In the genomic region with DNA sequence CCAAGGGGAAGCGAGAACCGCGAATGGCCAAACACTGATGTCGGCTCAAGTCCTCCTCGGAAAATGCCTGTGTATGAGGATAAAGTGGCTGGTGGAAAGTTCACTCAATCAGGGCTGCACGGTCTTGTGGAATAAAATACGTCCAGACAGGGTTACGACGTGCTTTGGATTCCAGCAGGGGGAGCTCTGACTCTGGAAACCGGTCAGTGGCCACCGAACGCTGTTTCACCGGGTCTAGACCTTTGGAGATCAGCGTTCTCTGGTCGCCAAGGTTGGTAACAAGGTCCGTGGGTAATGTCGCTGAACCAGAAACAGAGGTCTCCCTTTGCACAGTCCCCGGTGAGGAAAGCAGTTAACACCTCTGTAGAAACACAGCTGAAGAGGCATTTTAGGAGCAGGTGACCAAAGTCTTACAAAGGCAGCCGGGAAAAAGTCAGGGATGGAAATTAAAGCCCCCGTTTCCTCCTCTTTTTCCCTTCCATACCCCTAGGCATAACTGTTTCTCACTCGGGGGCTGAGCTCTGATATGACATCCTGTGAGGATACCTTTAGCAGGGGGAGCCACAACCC, we compare ENCODE assay signal across 1 cellular context.
TF ChIP-seq lines count a peak whose summit lies in the region.

No MANE protein-coding gene starts in this region.

TF ChIP-seq in HepG2, 621 proteins besides CTCF, POLR2A, EP300 and RAD21 (continued from another document and continues in another):
- TF ChIP-seq, protein P1, sequence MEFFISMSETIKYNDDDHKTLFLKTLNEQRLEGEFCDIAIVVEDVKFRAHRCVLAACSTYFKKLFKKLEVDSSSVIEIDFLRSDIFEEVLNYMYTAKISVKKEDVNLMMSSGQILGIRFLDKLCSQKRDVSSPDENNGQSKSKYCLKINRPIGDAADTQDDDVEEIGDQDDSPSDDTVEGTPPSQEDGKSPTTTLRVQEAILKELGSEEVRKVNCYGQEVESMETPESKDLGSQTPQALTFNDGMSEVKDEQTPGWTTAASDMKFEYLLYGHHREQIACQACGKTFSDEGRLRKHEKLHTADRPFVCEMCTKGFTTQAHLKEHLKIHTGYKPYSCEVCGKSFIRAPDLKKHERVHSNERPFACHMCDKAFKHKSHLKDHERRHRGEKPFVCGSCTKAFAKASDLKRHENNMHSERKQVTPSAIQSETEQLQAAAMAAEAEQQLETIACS (CRISPR knock-in tag; IDR thresholded peaks at IDR 0.05): no peak
- no peak for TF ChIP-seq ZNF274 (CRISPR knock-in tag; IDR thresholded peaks at IDR 0.05)
- TF ChIP-seq, protein P2, sequence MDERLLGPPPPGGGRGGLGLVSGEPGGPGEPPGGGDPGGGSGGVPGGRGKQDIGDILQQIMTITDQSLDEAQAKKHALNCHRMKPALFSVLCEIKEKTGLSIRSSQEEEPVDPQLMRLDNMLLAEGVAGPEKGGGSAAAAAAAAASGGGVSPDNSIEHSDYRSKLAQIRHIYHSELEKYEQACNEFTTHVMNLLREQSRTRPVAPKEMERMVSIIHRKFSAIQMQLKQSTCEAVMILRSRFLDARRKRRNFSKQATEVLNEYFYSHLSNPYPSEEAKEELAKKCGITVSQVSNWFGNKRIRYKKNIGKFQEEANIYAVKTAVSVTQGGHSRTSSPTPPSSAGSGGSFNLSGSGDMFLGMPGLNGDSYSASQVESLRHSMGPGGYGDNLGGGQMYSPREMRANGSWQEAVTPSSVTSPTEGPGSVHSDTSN (CRISPR knock-in tag; IDR thresholded peaks at IDR 0.05): no peak
- peak; percentile 64; the same call in 1 of the 2 replicates for TF ChIP-seq SALL1 (CRISPR knock-in tag; IDR thresholded peaks at IDR 0.05)
- TF ChIP-seq ZNF235 (CRISPR knock-in tag; IDR thresholded peaks at IDR 0.05; ENCODE audit: borderline replicate concordance): no peak
- TF ChIP-seq, protein P3, sequence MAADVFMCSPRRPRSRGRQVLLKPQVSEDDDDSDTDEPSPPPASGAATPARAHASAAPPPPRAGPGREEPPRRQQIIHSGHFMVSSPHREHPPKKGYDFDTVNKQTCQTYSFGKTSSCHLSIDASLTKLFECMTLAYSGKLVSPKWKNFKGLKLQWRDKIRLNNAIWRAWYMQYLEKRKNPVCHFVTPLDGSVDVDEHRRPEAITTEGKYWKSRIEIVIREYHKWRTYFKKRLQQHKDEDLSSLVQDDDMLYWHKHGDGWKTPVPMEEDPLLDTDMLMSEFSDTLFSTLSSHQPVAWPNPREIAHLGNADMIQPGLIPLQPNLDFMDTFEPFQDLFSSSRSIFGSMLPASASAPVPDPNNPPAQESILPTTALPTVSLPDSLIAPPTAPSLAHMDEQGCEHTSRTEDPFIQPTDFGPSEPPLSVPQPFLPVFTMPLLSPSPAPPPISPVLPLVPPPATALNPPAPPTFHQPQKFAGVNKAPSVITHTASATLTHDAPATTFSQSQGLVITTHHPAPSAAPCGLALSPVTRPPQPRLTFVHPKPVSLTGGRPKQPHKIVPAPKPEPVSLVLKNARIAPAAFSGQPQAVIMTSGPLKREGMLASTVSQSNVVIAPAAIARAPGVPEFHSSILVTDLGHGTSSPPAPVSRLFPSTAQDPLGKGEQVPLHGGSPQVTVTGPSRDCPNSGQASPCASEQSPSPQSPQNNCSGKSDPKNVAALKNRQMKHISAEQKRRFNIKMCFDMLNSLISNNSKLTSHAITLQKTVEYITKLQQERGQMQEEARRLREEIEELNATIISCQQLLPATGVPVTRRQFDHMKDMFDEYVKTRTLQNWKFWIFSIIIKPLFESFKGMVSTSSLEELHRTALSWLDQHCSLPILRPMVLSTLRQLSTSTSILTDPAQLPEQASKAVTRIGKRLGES (CRISPR knock-in tag; IDR thresholded peaks at IDR 0.05; ENCODE audit: borderline replicate concordance): no peak
- TF ChIP-seq, protein P4, sequence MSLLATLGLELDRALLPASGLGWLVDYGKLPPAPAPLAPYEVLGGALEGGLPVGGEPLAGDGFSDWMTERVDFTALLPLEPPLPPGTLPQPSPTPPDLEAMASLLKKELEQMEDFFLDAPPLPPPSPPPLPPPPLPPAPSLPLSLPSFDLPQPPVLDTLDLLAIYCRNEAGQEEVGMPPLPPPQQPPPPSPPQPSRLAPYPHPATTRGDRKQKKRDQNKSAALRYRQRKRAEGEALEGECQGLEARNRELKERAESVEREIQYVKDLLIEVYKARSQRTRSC (CRISPR knock-in tag; IDR thresholded peaks at IDR 0.05; ENCODE audit: low read depth): no peak
- TF ChIP-seq SOX6 (IDR thresholded peaks at IDR 0.05): no peak
- TF ChIP-seq SOX6 (CRISPR knock-in tag; IDR thresholded peaks at IDR 0.05): peak; percentile 31; the same call in 1 of the 2 replicates
- 0 out of 2 replicates have a peak, but pooled peaks have one; percentile 54 for TF ChIP-seq ISL2 (CRISPR knock-in tag; IDR thresholded peaks at IDR 0.05)
- TF ChIP-seq, protein P5, sequence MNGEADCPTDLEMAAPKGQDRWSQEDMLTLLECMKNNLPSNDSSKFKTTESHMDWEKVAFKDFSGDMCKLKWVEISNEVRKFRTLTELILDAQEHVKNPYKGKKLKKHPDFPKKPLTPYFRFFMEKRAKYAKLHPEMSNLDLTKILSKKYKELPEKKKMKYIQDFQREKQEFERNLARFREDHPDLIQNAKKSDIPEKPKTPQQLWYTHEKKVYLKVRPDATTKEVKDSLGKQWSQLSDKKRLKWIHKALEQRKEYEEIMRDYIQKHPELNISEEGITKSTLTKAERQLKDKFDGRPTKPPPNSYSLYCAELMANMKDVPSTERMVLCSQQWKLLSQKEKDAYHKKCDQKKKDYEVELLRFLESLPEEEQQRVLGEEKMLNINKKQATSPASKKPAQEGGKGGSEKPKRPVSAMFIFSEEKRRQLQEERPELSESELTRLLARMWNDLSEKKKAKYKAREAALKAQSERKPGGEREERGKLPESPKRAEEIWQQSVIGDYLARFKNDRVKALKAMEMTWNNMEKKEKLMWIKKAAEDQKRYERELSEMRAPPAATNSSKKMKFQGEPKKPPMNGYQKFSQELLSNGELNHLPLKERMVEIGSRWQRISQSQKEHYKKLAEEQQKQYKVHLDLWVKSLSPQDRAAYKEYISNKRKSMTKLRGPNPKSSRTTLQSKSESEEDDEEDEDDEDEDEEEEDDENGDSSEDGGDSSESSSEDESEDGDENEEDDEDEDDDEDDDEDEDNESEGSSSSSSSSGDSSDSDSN (CRISPR knock-in tag; IDR thresholded peaks at IDR 0.05): no peak
- TF ChIP-seq SIX4 (CRISPR knock-in tag; IDR thresholded peaks at IDR 0.05): no peak
- TF ChIP-seq MXD4 (CRISPR knock-in tag; IDR thresholded peaks at IDR 0.05): peak; percentile 56; the same call in 1 of the 2 replicates
- 0 out of 2 replicates have a peak, but pooled peaks have one; percentile 9 for TF ChIP-seq MED1 (CRISPR knock-in tag; IDR thresholded peaks at IDR 0.05)
- no peak for TF ChIP-seq NFIB (CRISPR knock-in tag; IDR thresholded peaks at IDR 0.05; ENCODE audit: borderline replicate concordance)
- TF ChIP-seq ZNF20 (CRISPR knock-in tag; IDR thresholded peaks at IDR 0.05): no peak
- TF ChIP-seq BORCS8-MEF2B (CRISPR knock-in tag; IDR thresholded peaks at IDR 0.05): no peak
- peak; percentile 96 for TF ChIP-seq SMC3 (IDR thresholded peaks at IDR 0.05; ENCODE audit: low read length)
- 0 out of 2 replicates have a peak, but pooled peaks have one; percentile 13 for TF ChIP-seq ETV5 (CRISPR knock-in tag; IDR thresholded peaks at IDR 0.05; ENCODE audit: borderline replicate concordance)
- peak; percentile 56 for TF ChIP-seq YY1 (IDR thresholded peaks at IDR 0.05; ENCODE audit: insufficient read depth, insufficient replicate concordance, low read depth, low read length)
- no peak for TF ChIP-seq CAMTA2 (CRISPR knock-in tag; IDR thresholded peaks at IDR 0.05; ENCODE audit: borderline replicate concordance)
- peak; percentile 29; the same call in 1 of the 2 replicates for TF ChIP-seq BCL6 (CRISPR knock-in tag; IDR thresholded peaks at IDR 0.05)
- 0 out of 2 replicates have a peak, but pooled peaks have one; percentile 35 for TF ChIP-seq ZNF605 (CRISPR knock-in tag; IDR thresholded peaks at IDR 0.05)
- TF ChIP-seq, protein P6, sequence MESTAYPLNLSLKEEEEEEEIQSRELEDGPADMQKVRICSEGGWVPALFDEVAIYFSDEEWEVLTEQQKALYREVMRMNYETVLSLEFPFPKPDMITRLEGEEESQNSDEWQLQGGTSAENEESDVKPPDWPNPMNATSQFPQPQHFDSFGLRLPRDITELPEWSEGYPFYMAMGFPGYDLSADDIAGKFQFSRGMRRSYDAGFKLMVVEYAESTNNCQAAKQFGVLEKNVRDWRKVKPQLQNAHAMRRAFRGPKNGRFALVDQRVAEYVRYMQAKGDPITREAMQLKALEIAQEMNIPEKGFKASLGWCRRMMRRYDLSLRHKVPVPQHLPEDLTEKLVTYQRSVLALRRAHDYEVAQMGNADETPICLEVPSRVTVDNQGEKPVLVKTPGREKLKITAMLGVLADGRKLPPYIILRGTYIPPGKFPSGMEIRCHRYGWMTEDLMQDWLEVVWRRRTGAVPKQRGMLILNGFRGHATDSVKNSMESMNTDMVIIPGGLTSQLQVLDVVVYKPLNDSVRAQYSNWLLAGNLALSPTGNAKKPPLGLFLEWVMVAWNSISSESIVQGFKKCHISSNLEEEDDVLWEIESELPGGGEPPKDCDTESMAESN (CRISPR knock-in tag; conservative IDR thresholded peaks at IDR 0.05): no peak
- TF ChIP-seq, protein P7, sequence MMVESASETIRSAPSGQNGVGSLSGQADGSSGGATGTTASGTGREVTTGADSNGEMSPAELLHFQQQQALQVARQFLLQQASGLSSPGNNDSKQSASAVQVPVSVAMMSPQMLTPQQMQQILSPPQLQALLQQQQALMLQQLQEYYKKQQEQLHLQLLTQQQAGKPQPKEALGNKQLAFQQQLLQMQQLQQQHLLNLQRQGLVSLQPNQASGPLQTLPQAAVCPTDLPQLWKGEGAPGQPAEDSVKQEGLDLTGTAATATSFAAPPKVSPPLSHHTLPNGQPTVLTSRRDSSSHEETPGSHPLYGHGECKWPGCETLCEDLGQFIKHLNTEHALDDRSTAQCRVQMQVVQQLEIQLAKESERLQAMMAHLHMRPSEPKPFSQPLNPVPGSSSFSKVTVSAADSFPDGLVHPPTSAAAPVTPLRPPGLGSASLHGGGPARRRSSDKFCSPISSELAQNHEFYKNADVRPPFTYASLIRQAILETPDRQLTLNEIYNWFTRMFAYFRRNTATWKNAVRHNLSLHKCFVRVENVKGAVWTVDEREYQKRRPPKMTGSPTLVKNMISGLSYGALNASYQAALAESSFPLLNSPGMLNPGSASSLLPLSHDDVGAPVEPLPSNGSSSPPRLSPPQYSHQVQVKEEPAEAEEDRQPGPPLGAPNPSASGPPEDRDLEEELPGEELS (CRISPR knock-in tag; IDR thresholded peaks at IDR 0.05): no peak
- TF ChIP-seq, protein P8, sequence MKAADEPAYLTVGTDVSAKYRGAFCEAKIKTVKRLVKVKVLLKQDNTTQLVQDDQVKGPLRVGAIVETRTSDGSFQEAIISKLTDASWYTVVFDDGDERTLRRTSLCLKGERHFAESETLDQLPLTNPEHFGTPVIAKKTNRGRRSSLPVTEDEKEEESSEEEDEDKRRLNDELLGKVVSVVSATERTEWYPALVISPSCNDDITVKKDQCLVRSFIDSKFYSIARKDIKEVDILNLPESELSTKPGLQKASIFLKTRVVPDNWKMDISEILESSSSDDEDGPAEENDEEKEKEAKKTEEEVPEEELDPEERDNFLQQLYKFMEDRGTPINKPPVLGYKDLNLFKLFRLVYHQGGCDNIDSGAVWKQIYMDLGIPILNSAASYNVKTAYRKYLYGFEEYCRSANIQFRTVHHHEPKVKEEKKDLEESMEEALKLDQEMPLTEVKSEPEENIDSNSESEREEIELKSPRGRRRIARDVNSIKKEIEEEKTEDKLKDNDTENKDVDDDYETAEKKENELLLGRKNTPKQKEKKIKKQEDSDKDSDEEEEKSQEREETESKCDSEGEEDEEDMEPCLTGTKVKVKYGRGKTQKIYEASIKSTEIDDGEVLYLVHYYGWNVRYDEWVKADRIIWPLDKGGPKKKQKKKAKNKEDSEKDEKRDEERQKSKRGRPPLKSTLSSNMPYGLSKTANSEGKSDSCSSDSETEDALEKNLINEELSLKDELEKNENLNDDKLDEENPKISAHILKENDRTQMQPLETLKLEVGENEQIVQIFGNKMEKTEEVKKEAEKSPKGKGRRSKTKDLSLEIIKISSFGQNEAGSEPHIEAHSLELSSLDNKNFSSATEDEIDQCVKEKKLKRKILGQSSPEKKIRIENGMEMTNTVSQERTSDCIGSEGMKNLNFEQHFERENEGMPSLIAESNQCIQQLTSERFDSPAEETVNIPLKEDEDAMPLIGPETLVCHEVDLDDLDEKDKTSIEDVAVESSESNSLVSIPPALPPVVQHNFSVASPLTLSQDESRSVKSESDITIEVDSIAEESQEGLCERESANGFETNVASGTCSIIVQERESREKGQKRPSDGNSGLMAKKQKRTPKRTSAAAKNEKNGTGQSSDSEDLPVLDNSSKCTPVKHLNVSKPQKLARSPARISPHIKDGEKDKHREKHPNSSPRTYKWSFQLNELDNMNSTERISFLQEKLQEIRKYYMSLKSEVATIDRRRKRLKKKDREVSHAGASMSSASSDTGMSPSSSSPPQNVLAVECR (CRISPR knock-in tag; IDR thresholded peaks at IDR 0.05; ENCODE audit: borderline replicate concordance): no peak
- no peak for TF ChIP-seq ZNF335 (CRISPR knock-in tag; IDR thresholded peaks at IDR 0.05)
- no peak for TF ChIP-seq ZFX (CRISPR knock-in tag; IDR thresholded peaks at IDR 0.05; ENCODE audit: low read depth)
- TF ChIP-seq, protein P9, sequence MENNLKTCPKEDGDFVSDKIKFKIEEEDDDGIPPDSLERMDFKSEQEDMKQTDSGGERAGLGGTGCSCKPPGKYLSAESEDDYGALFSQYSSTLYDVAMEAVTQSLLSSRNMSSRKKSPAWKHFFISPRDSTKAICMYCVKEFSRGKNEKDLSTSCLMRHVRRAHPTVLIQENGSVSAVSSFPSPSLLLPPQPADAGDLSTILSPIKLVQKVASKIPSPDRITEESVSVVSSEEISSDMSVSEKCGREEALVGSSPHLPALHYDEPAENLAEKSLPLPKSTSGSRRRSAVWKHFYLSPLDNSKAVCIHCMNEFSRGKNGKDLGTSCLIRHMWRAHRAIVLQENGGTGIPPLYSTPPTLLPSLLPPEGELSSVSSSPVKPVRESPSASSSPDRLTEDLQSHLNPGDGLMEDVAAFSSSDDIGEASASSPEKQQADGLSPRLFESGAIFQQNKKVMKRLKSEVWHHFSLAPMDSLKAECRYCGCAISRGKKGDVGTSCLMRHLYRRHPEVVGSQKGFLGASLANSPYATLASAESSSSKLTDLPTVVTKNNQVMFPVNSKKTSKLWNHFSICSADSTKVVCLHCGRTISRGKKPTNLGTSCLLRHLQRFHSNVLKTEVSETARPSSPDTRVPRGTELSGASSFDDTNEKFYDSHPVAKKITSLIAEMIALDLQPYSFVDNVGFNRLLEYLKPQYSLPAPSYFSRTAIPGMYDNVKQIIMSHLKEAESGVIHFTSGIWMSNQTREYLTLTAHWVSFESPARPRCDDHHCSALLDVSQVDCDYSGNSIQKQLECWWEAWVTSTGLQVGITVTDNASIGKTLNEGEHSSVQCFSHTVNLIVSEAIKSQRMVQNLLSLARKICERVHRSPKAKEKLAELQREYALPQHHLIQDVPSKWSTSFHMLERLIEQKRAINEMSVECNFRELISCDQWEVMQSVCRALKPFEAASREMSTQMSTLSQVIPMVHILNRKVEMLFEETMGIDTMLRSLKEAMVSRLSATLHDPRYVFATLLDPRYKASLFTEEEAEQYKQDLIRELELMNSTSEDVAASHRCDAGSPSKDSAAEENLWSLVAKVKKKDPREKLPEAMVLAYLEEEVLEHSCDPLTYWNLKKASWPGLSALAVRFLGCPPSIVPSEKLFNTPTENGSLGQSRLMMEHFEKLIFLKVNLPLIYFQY (CRISPR knock-in tag; IDR thresholded peaks at IDR 0.05; ENCODE audit: borderline replicate concordance): peak; percentile 48; the same call in 1 of the 2 replicates
- no peak for TF ChIP-seq ZNF383 (CRISPR knock-in tag; IDR thresholded peaks at IDR 0.05; ENCODE audit: borderline replicate concordance)
- TF ChIP-seq PPARG (CRISPR knock-in tag; conservative IDR thresholded peaks at IDR 0.05): peak; percentile 31; the same call in 1 of the 2 replicates
- TF ChIP-seq ZNF75D (CRISPR knock-in tag; IDR thresholded peaks at IDR 0.05; ENCODE audit: borderline replicate concordance): no peak
